ENCODE assay signal across 10 cellular contexts in the genomic region with DNA sequence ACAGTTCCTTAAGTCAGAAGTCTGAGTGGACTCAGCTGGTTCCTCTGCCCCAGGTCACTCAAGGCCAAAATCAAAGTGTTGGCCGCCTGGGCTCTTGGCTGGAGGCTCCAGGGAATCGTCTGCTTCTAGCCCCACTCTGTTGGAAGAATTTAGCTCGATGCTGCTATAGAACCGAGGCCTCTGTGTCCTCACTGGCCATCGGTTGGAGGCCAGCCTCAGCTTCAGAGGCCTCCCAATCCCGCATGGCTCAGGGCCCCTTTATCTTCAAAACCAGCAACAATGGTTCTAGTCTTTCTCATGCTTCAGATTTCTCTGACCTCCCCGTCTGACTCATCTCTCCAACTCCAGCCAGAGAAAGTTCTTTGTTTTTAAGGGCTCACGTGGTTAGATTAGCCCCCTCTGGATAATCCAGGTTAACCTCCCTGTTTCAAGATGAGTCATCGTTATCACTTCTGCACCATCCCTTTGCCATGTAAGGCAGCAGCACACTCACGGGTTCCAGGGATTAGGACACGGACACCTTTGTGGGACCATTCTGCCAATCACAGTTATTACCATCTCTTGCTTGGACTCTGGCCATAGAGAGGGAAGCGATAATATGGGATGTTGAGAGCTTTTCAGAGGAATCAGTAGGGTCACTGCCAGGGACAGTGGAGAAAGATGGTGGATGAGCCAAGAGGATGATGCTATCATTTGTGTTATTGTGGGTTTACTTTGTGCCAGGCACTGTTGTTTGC. TPM values are rescaled to one million over a fixed set of nuclear protein-coding genes. Genes with fewer than 3 reads are reported as not detected.
DNase-seq lines count a peak whose midpoint lies in the region; ATAC-seq and TF ChIP-seq lines count a peak whose summit lies in the region.
"Had no signal": no experiment of that assay in that cellular context is flagged by ENCODE, and none has a peak within 500 bp of the region (broad histone marks: within the 10 kb centered on the region; RNA-seq: fewer than 3 reads in every experiment).

No MANE protein-coding gene starts in this region.

- WGBS in testis, 2 donors, result 54 to 64% methylated on average over 12 of the region's 12 CpGs
- WGBS in smooth muscle cell (ENCODE audit: low lambda C conversion rate), result 61% methylated on average over 12 of the region's 12 CpGs

- H2AFZ ChIP-seq in smooth muscle cell (ENCODE audit: low read depth), result no peak overlapping the region

- H3K4me2 ChIP-seq in smooth muscle cell, result no peak overlapping the region

- no peak for TF ChIP-seq POLR2A in testis (IDR thresholded peaks at IDR 0.05)

- no peak overlapping the region for H3K9ac ChIP-seq in smooth muscle cell (ENCODE audit: low read depth)

- no peak overlapping the region for H3K4me3 ChIP-seq in testis
- no peak overlapping the region for H3K4me3 ChIP-seq in smooth muscle cell

- no peak overlapping the region for H3K27ac ChIP-seq in testis
- no peak overlapping the region for H3K27ac ChIP-seq in smooth muscle cell (ENCODE audit: low read depth)

- intact Hi-C loops in testis (cut with DNase I; ENCODE audit: low total_unique reads), result no loop called here

- H3K4me1 ChIP-seq in testis, result peaks cover 15% of the 10 kb centered on the region
- no peaks in the 10 kb centered on the region for H3K4me1 ChIP-seq in smooth muscle cell (ENCODE audit: low read depth)

- TF ChIP-seq CTCF in testis (IDR thresholded peaks at IDR 0.05) (no peak), smooth muscle cell (IDR thresholded peaks at IDR 0.05; ENCODE audit: borderline replicate concordance, insufficient read depth, poor library complexity, severe bottlenecking) (no peak)

- peaks cover 12% of the 10 kb centered on the region for H3K4me1 Mint-ChIP-seq in activated T-helper 17 cell treated with anti-CD3 and anti-CD28 coated beads, Interleukin-2, amount 50 U/mL, for 72 hours
- peaks cover 16 to 17% of the 10 kb centered on the region in 2 donors for H3K4me1 Mint-ChIP-seq in immature natural killer cell

- H3K36me3 ChIP-seq in testis (ENCODE audit: low read depth, missing control alignments) (no peaks in the 10 kb centered on the region), smooth muscle cell (ENCODE audit: low read depth) (no peaks in the 10 kb centered on the region)

- H3K36me3 Mint-ChIP-seq in activated naive CD4-positive, alpha-beta T cell treated with anti-CD3 and anti-CD28 coated beads, Interleukin-2, amount 50 U/mL, for 72 hours, result peaks cover 0 to 12% of the 10 kb centered on the region in 2 donors
- no peaks in the 10 kb centered on the region for H3K36me3 Mint-ChIP-seq in activated T-helper 17 cell treated with anti-CD3 and anti-CD28 coated beads, Interleukin-2, amount 50 U/mL, for 72 hours (ENCODE audit: low read depth)
- no peaks in the 10 kb centered on the region for H3K36me3 Mint-ChIP-seq in immature natural killer cell

- H3K9me3 ChIP-seq in testis (no peaks in the 10 kb centered on the region), smooth muscle cell (replicated peaks; ENCODE audit: low read depth) (peaks cover 6% of the 10 kb centered on the region)

- no peaks in the 10 kb centered on the region for H4K20me1 ChIP-seq in smooth muscle cell (ENCODE audit: low read depth)

- ATAC-seq in activated naive CD4-positive, alpha-beta T cell treated with anti-CD3 and anti-CD28 coated beads, Interleukin-2, amount 50 U/mL, for 72 hours, result peak; percentile 33 to 37
- peak; percentile 26 for ATAC-seq in activated T-helper 17 cell treated with anti-CD3 and anti-CD28 coated beads, Interleukin-2, amount 50 U/mL, for 72 hours (replicated peaks)

- H3K27me3 ChIP-seq in testis, result no peaks in the 10 kb centered on the region
- H3K27me3 ChIP-seq in smooth muscle cell (ENCODE audit: low read depth), result no peaks in the 10 kb centered on the region

- H3K79me2 ChIP-seq in smooth muscle cell (ENCODE audit: low read depth), result no peaks in the 10 kb centered on the region

- H3K4me3 Mint-ChIP-seq in activated T-helper 17 cell treated with anti-CD3 and anti-CD28 coated beads, Interleukin-2, amount 50 U/mL, for 72 hours, result peak overlapping the region; percentile 62
- peak overlapping the region in 3 of 5 donors; percentile 46 to 72 (median 61) for H3K4me3 Mint-ChIP-seq in immature natural killer cell
- H3K4me3 Mint-ChIP-seq: nephron progenitor cell had no signal

- H3K9me3 Mint-ChIP-seq in activated naive CD4-positive, alpha-beta T cell treated with anti-CD3 and anti-CD28 coated beads, Interleukin-2, amount 50 U/mL, for 72 hours, result peaks cover 0 to 10% of the 10 kb centered on the region in 2 donors
- no peaks in the 10 kb centered on the region for H3K9me3 Mint-ChIP-seq in activated T-helper 17 cell treated with anti-CD3 and anti-CD28 coated beads, Interleukin-2, amount 50 U/mL, for 72 hours
- peaks cover 0 to 7% (median 0%) of the 10 kb centered on the region in 6 donors for H3K9me3 Mint-ChIP-seq in immature natural killer cell

- peak overlapping the region in 1 of 2 donors; percentile 38 for H3K27ac Mint-ChIP-seq in activated naive CD4-positive, alpha-beta T cell treated with anti-CD3 and anti-CD28 coated beads, Interleukin-2, amount 50 U/mL, for 72 hours
- peak overlapping the region; percentile 1 for H3K27ac Mint-ChIP-seq in activated T-helper 17 cell treated with anti-CD3 and anti-CD28 coated beads, Interleukin-2, amount 50 U/mL, for 72 hours
- peak overlapping the region in 3 of 6 donors; percentile 22 to 61 (median 35) for H3K27ac Mint-ChIP-seq in immature natural killer cell
- H3K27ac Mint-ChIP-seq: nephron progenitor cell had no signal

- H3K27me3 Mint-ChIP-seq in activated T-helper 17 cell treated with anti-CD3 and anti-CD28 coated beads, Interleukin-2, amount 50 U/mL, for 72 hours, result peaks cover 18% of the 10 kb centered on the region
- H3K27me3 Mint-ChIP-seq in immature natural killer cell (ENCODE audit: low read depth in 3 of 3), result peaks cover 0 to 10% (median 7%) of the 10 kb centered on the region in 3 donors

- H3F3A ChIP-seq in smooth muscle cell (ENCODE audit: low read depth), result no peaks in the 10 kb centered on the region

- peak in 1 of 2 donors; percentile 18 for DNase-seq in activated naive CD4-positive, alpha-beta T cell treated with anti-CD3 and anti-CD28 coated beads, Interleukin-2, amount 50 U/mL, for 72 hours (ENCODE audit: low spot score in 2 of 2)
- DNase-seq in activated naive CD4-positive, alpha-beta T cell (lab: John Stamatoyannopoulos, UW), result no peak
- no peak for DNase-seq in immature natural killer cell
- DNase-seq in testis, result peak; percentile 46
- DNase-seq in smooth muscle cell (lab: John Stamatoyannopoulos, UW; ENCODE audit: unreplicated experiment), result no peak
- no peak for DNase-seq in NK-92 treated with Interleukin-12 subunit alpha and Interleukin-12 subunit beta, amount 100 ng/mL, for 24 hours (lab: John Stamatoyannopoulos, UW)
- no peak for DNase-seq in NCI-H1417 treated with DMSO at 0.1 percent for 48 hours (lab: John Stamatoyannopoulos, UW)
- DNase-seq: activated effector memory CD4-positive, alpha-beta T cell treated with anti-CD3 and anti-CD28 coated beads, Interleukin-2, amount 50 U/mL, for 16 hours; nephron progenitor cell had no signal

RNA-seq across cellular contexts. Expression of gene FHAD1, which starts 13.6 kb away (rescaled TPM):
- total RNA-seq in activated naive CD4-positive, alpha-beta T cell treated with anti-CD3 and anti-CD28 coated beads, Interleukin-2, amount 50 U/mL, for 72 hours, result under 1 TPM in 1 of 2 donors, not detected in 1; 0.27 TPM
- total RNA-seq in activated T-helper 17 cell treated with anti-CD3 and anti-CD28 coated beads, Interleukin-2, amount 50 U/mL, for 72 hours, result not detected
- polyA plus RNA-seq in immature natural killer cell, result under 1 TPM in 1 of 3 donors, not detected in 2; 0.28 TPM
- total RNA-seq in testis, result 10 to 100 TPM; 22.0 to 73.3 TPM
- polyA plus RNA-seq in testis (ENCODE audit: insufficient read depth, low read depth, low replicate concordance), result 59.0 TPM
- 0.31 TPM in 1 of 2 replicates, not detected in the other for total RNA-seq in smooth muscle cell
- polyA plus RNA-seq in smooth muscle cell, result 0.33 and 0.48 TPM in 2 replicates

Comparison
In these comparisons a context has a peak if more than half of its experiments do, and no peak if none do; other contexts are left out.
1. RNA of gene FHAD1, which starts 13.6 kb away (total RNA-seq): 22.0 to 73.3 TPM in testis; 0.27 TPM in activated naive CD4-positive, alpha-beta T cell treated with anti-CD3 and anti-CD28 coated beads, Interleukin-2, amount 50 U/mL, for 72 hours, not detected in activated T-helper 17 cell treated with anti-CD3 and anti-CD28 coated beads, Interleukin-2, amount 50 U/mL, for 72 hours and 0.31 TPM in smooth muscle cell; every median in the first group is over 10 times any median in the second.